19 cellular contexts compared by ENCODE assay signal in genomic region chr22:19128946-19129727, GRCh38. TPM values are rescaled to one million over a fixed set of nuclear protein-coding genes. Genes with fewer than 3 reads are reported as not detected.
"Had no signal": no experiment of that assay in that cellular context is flagged by ENCODE, and none has a peak within 500 bp of the region (broad histone marks: within the 10 kb centered on the region; RNA-seq: fewer than 3 reads in every experiment).

No MANE protein-coding gene starts in this region.

- H3K4me1 ChIP-seq: esophagus muscularis mucosa, lower lobe of right lung, thyroid gland, uterus had no signal

- H3K9me3 ChIP-seq: body of pancreas, esophagus muscularis mucosa, lower lobe of right lung, thyroid gland, uterus had no signal

- H3K36me3 ChIP-seq: uterus had no signal

- FAIRE-seq: endometrium had no signal

- ATAC-seq: activated CD8-positive, alpha-beta T cell treated with anti-CD3 and anti-CD28 coated beads for 36 hours; body of pancreas; lower lobe of right lung; natural killer cell treated with Interleukin-12 subunit alpha and Interleukin-12 subunit beta and Interleukin-15 and Interleukin-18, amount 100 ng/mL, for 72 hours; sciatic nerve; stimulated activated effector memory CD8-positive, alpha-beta T cell treated with anti-CD3 and anti-CD28 coated beads, Interleukin-12 subunit alpha, Interleukin-12 subunit beta, amount 100 ng/mL, for 72 hours had no signal

- DNase-seq: activated B cell treated with CpG ODN at 0.5 μM for 24 hours; activated CD4-positive, alpha-beta T cell treated with anti-CD3 and anti-CD28 coated beads for 4 hours; activated CD8-positive, alpha-beta T cell treated with anti-CD3 and anti-CD28 coated beads for 36 hours; activated effector memory CD4-positive, alpha-beta T cell treated with Interleukin-2 at 50 U/mL for 16 hours; activated naive CD4-positive, alpha-beta T cell treated with anti-CD3 and anti-CD28 coated beads, Interleukin-2, amount 50 U/mL, for 16 hours; activated T-cell treated with anti-CD3 and anti-CD28 coated beads, Interleukin-2, amount 50 U/mL, for 48 hours; body of pancreas; lower lobe of right lung; stimulated activated CD4-positive, alpha-beta T cell treated with anti-CD3 and anti-CD28 coated beads, Interleukin-4, amount 100 ng/mL, for 24 hours; thyroid gland; uterus had no signal

- H3K4me3 ChIP-seq: body of pancreas, coronary artery, esophagus muscularis mucosa, lower lobe of right lung, SK-N-MC, thyroid gland, uterus had no signal

- H3K27ac ChIP-seq: body of pancreas, coronary artery, esophagus muscularis mucosa, lower lobe of right lung, SK-N-MC, thyroid gland, uterus had no signal

- H3K27me3 ChIP-seq: body of pancreas, esophagus muscularis mucosa, thyroid gland, uterus had no signal

RNA-seq across cellular contexts. Expression of gene TSSK2, which starts 2.0 kb away (rescaled TPM):
- total RNA-seq: activated CD8-positive, alpha-beta T cell treated with anti-CD3 and anti-CD28 coated beads for 36 hours; esophagus muscularis mucosa; lower lobe of right lung; mesothelial cell of epicardium; sciatic nerve had no signal

RNA-seq across cellular contexts. Expression of gene GSC2, which starts 21.0 kb away (rescaled TPM):
- total RNA-seq: activated B cell treated with CpG ODN at 0.5 μM for 24 hours; activated CD8-positive, alpha-beta T cell treated with anti-CD3 and anti-CD28 coated beads for 36 hours; body of pancreas; esophagus muscularis mucosa; lower lobe of right lung; mesothelial cell of epicardium; natural killer cell treated with Interleukin-12 subunit alpha and Interleukin-12 subunit beta and Interleukin-15 and Interleukin-18, amount 100 ng/mL, for 72 hours; sciatic nerve; thyroid gland; uterus had no signal
